26 cellular contexts compared by ENCODE assay signal in the genomic region with DNA sequence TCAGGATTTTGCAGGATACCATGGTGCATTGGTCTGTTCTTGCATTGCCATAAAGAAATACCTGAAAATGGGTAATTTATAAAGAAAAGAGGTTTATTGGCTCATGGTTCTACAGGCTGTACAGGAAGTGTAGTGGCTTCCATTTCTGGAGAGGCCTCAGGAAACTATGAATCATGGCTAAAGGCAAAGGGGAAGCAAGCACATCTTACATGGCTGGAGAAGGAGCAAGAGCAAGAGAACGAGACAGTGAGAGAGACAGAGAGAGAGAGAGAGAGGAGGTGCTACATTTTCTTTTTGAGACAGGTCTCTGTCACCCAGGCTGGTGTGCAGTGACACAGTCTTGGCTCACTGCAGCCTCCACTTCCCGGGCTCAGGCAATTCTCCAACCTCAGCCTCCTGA. TPM values are rescaled to one million over a fixed set of nuclear protein-coding genes. Genes with fewer than 3 reads are reported as not detected.
DNase-seq lines count a peak whose midpoint lies in the region; ATAC-seq, FAIRE-seq and TF ChIP-seq lines count a peak whose summit lies in the region.
"Had no signal": no experiment of that assay in that cellular context is flagged by ENCODE, and none has a peak within 500 bp of the region (broad histone marks: within the 10 kb centered on the region; RNA-seq: fewer than 3 reads in every experiment).

No MANE protein-coding gene starts in this region.

- H3K4me1 ChIP-seq in left lung, result peaks cover 0 to 9% of the 10 kb centered on the region in 2 donors

- POLR2A ChIA-PET in RWPE1 (lab: Yijun Ruan, JAX; ENCODE audit: low non-redundant PET), result no interaction called here

- CTCF ChIA-PET in RWPE1 (lab: Yijun Ruan, JAX), result interaction anchor here (0.6 kb wide), 1 partner anchor 43 kb away, joined by 3 read pairs; no protein-coding TSS in a partner anchor

- intact Hi-C loops in left lung (cut with DNase I), result no loop called here

- no peak for TF ChIP-seq CTCF in fibroblast of mammary gland (conservative IDR thresholded peaks at IDR 0.05; ENCODE audit: control insufficient read depth, insufficient read depth, low read depth, low read length)
- no peak for TF ChIP-seq CTCF in RWPE1 (conservative IDR thresholded peaks at IDR 0.05; ENCODE audit: low read depth)
- TF ChIP-seq CTCF in left lung (IDR thresholded peaks at IDR 0.05), result no peak

- no peak for ATAC-seq in left lung
- ATAC-seq: GM12878, heart left ventricle had no signal

- H3K4me3 ChIP-seq in fibroblast of mammary gland (ENCODE audit: control insufficient read depth, low read depth, low read length) (no peak overlapping the region), left lung (no peak overlapping the region)
- H3K4me3 ChIP-seq: esophagus squamous epithelium, GM12878, heart left ventricle, left ventricle myocardium inferior, sigmoid colon, SJCRH30, thoracic aorta had no signal

- H3K9me3 ChIP-seq in left lung, result no peaks in the 10 kb centered on the region
- H3K9me3 ChIP-seq: esophagus squamous epithelium, left ventricle myocardium inferior, sigmoid colon, SJCRH30, thoracic aorta had no signal

- no peaks in the 10 kb centered on the region for H3K36me3 ChIP-seq in left lung
- H3K36me3 ChIP-seq: esophagus squamous epithelium, left ventricle myocardium inferior, sigmoid colon, SJCRH30, thoracic aorta had no signal

- DNase-seq in EL, result peak; percentile 18
- peak; percentile 42 for DNase-seq in KBM-7
- peak; percentile 28 for DNase-seq in amniotic epithelial cell (ENCODE audit: low read depth)
- DNase-seq in fibroblast of mammary gland (ENCODE audit: low read depth), result peak; percentile 40
- DNase-seq in frontal cortex (ENCODE audit: low spot score in 2 of 2), result no peak
- DNase-seq in germinal center (ENCODE audit: low spot score), result no peak
- DNase-seq in RWPE1 (ENCODE audit: low spot score), result no peak
- DNase-seq in left lung, result no peak
- DNase-seq: ACHN; activated CD4-positive, alpha-beta T cell treated with anti-CD3 and anti-CD28 coated beads for 4 hours; activated effector memory CD4-positive, alpha-beta T cell treated with Interleukin-2 at 50 U/mL for 16 hours; effector CD8-positive, alpha-beta T cell; esophagus squamous epithelium; GOT3; heart left ventricle; left ventricle myocardium inferior; midbrain; NCI-H146; NCI-H2171; nephron progenitor cell; sigmoid colon; SJCRH30; T-helper 1 cell had no signal

- no peak overlapping the region for H3K27ac ChIP-seq in RWPE1
- H3K27ac ChIP-seq in left lung, result no peak overlapping the region
- H3K27ac ChIP-seq: esophagus squamous epithelium, heart left ventricle, left ventricle myocardium inferior, sigmoid colon, SJCRH30, thoracic aorta had no signal

- in situ Hi-C loops in KBM-7 (cut with MboI; ENCODE audit: low pct_unique_long_range_greater_than_20kb, low sequenced_read_pairs), result no loop called here

- no peaks in the 10 kb centered on the region for H3K27me3 ChIP-seq in left lung
- H3K27me3 ChIP-seq: esophagus squamous epithelium, heart left ventricle, sigmoid colon, SJCRH30 had no signal

- no peak for FAIRE-seq in frontal cortex (lab: Jason Lieb, UNC)
- FAIRE-seq: GM12878, GM19239 had no signal

RNA-seq across cellular contexts. Expression of gene P4HA2, which starts 43.9 kb away (rescaled TPM):
- total RNA-seq in frontal cortex (13.9 TPM), left lung (10 to 100 TPM; 58.5 to 81.9 TPM)

Comparison
In these comparisons a context has a peak if more than half of its experiments do, and no peak if none do; other contexts are left out.
1. DNase-seq: peak in EL (single experiment), KBM-7 (single experiment), amniotic epithelial cell (single experiment) and fibroblast of mammary gland (single experiment); none in frontal cortex (0 of 2), germinal center (single experiment), RWPE1 (single experiment) and left lung (0 of 2).